ENCODE assay signal across 17 cellular contexts in genomic region chr17:40436631-40437030, GRCh38.
"Had no signal": no experiment of that assay in that cellular context is flagged by ENCODE, and none has a peak within 500 bp of the region (broad histone marks: within the 10 kb centered on the region; RNA-seq: fewer than 3 reads in every experiment).

No MANE protein-coding gene starts in this region.

- DNase-seq: activated CD4-positive, alpha-beta T cell treated with anti-CD3 and anti-CD28 coated beads for 1 hour; activated CD4-positive, alpha-beta T cell treated with anti-CD3 and anti-CD28 coated beads, Interleukin-2, amount 50 U/mL, for 4 hours; activated naive CD4-positive, alpha-beta T cell treated with Interleukin-2 at 50 U/mL for 16 hours; activated T-cell treated with anti-CD3 and anti-CD28 coated beads for 4 hours; dermis blood vessel endothelial cell; head of caudate nucleus; immature natural killer cell; left cardiac atrium; stimulated activated CD4-positive, alpha-beta T cell treated with anti-CD3 and anti-CD28 coated beads, Interleukin-15, amount 100 ng/mL, for 24 hours; stimulated activated CD4-positive, alpha-beta T cell treated with anti-CD3 and anti-CD28 coated beads, Interleukin-4, amount 100 ng/mL, for 24 hours; stimulated activated naive CD4-positive, alpha-beta T cell; T1000 had no signal

- H3K9me3 ChIP-seq: tibial nerve, vagina had no signal

- H3K36me3 ChIP-seq: tibial nerve, vagina had no signal

- H3K4me3 ChIP-seq: lung, tibial nerve, vagina had no signal

- FAIRE-seq: frontal cortex had no signal

- H3K27me3 ChIP-seq: tibial nerve, vagina had no signal

- H3K27ac ChIP-seq: tibial nerve, vagina, VCaP had no signal
